ENCODE assay signal across 27 cellular contexts in the genomic region with DNA sequence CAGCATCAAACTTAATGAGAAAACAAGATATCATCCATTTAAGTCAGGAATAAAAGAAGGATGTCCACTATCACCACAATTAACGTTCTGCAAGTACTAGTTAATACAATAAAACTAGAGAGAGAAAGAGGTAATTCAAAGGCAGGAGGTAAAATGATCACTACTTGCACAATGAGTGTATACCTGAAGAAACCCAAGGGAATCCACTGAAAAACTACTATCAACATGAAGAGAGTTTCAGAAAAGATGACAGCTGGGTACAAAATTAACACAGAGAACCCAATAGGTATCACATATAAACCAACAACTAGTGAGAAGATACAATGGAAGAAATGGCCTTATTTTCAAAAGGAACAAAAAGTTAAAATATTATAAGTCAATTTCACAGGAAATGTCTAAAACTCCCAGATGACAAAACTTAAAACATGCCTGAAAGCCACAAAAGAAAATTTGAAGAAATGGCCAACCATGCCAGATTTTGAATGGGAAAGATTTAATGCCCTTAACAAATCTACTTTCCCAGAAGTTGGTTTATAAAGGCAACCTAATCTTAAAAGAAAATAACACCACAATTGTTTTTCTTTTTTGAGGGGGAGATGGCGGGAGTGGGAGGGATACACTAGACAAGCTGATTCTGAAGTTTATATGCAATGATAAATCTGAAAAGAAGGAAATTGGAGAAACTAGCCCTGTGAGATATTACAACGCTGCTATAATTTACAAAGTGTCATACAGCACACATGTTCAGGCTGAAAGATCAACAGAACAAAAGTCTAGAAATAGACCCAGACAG. TPM values are rescaled to one million over a fixed set of nuclear protein-coding genes. Genes with fewer than 3 reads are reported as not detected.
A peak's percentile ranks its signal among the peaks of the same experiment; 100 is the strongest.
DNase-seq lines count a peak whose midpoint lies in the region; ATAC-seq, FAIRE-seq and TF ChIP-seq lines count a peak whose summit lies in the region.
"Had no signal": no experiment of that assay in that cellular context is flagged by ENCODE, and none has a peak within 500 bp of the region (broad histone marks: within the 10 kb centered on the region; RNA-seq: fewer than 3 reads in every experiment).

No MANE protein-coding gene starts in this region.

- H3K4me3 Mint-ChIP-seq in T-helper 2 cell treated with Interferon-gamma antibody and Interleukin-4, amounts not matched to agents 5 μg/mL and 100 μg/mL, for 36 hours, result peak overlapping the region; percentile 9
- no peak overlapping the region for H3K4me3 Mint-ChIP-seq in HFFc6
- no peak overlapping the region for H3K4me3 Mint-ChIP-seq in natural killer cell
- H3K4me3 Mint-ChIP-seq: GM23338; stimulated activated effector memory CD8-positive, alpha-beta T cell treated with anti-CD3 and anti-CD28 coated beads, Interleukin-12 subunit alpha, Interleukin-12 subunit beta, amount 100 ng/mL, for 72 hours had no signal

- H3K79me2 ChIP-seq in GM12878 (ENCODE audit: control insufficient read depth, insufficient read depth, low read length) (peaks cover 51% of the 10 kb centered on the region), osteoblast (ENCODE audit: insufficient read depth, low read length) (peaks cover 99% of the 10 kb centered on the region), hepatocyte (peaks cover 99% of the 10 kb centered on the region)

- RAD21 ChIA-PET in GM12878 (lab: Charles Lee; ENCODE audit: unreplicated experiment), result interaction anchor here (0.7 kb wide), 1 partner anchor 9 kb away, joined by 3 read pairs; no protein-coding TSS in a partner anchor

- ATAC-seq in GM12878, result peak; percentile 78
- ATAC-seq in natural killer cell, result no peak
- ATAC-seq: gastrocnemius medialis; GM23338; stimulated activated effector memory CD8-positive, alpha-beta T cell treated with anti-CD3 and anti-CD28 coated beads, Interleukin-12 subunit alpha, Interleukin-12 subunit beta, amount 100 ng/mL, for 72 hours had no signal

- WGBS in GM12878 (ENCODE audit: insufficient coverage, insufficient replicate concordance, low lambda C conversion rate, missing lambda C conversion rate), result 62% methylated on average over 3 of the region's 3 CpGs
- 88% methylated on average over 3 of the region's 3 CpGs for WGBS in hepatocyte (ENCODE audit: low lambda C conversion rate, missing lambda C conversion rate)

- POLR2A ChIA-PET in GM12878 (lab: Charles Lee), result interaction anchor here (1.4 kb wide), 1 partner anchor 16 kb away, joined by 3 read pairs; no protein-coding TSS in a partner anchor

- no peaks in the 10 kb centered on the region for H3K9me2 ChIP-seq in hepatocyte (replicated peaks; ENCODE audit: insufficient read depth)

- no peak for FAIRE-seq in GM12878 (lab: Jason Lieb, UNC)

- CTCF ChIA-PET in GM12878 (lab: Yijun Ruan, JAX), result interaction anchor here (0.7 to 1.3 kb wide), 3 partner anchors 10 to 17 kb away, joined by 3 to 4 read pairs (median 3); no protein-coding TSS in a partner anchor

- SMC1A ChIA-PET in GM12878 (lab: Charles Lee; ENCODE audit: uncharacterized antibody, unreplicated experiment), result interaction anchor here (0.7 to 1.5 kb wide), 3 partner anchors 8 to 122 kb away, joined by 3 to 5 read pairs (median 4); no protein-coding TSS in a partner anchor

- no peak for TF ChIP-seq EP300 in GM12878 (IDR thresholded peaks at IDR 0.05; ENCODE audit: borderline replicate concordance in 1 of 2, control insufficient read depth in 1 of 2, low read depth in 2 of 2, low read length in 2 of 2)

- peaks cover 5% of the 10 kb centered on the region for H3K9me3 Mint-ChIP-seq in T-helper 2 cell treated with Interferon-gamma antibody and Interleukin-4, amounts not matched to agents 5 μg/mL and 100 μg/mL, for 36 hours
- H3K9me3 Mint-ChIP-seq in HFFc6 (no peaks in the 10 kb centered on the region), natural killer cell (no peaks in the 10 kb centered on the region)
- H3K9me3 Mint-ChIP-seq: GM23338; stimulated activated effector memory CD8-positive, alpha-beta T cell treated with anti-CD3 and anti-CD28 coated beads, Interleukin-12 subunit alpha, Interleukin-12 subunit beta, amount 100 ng/mL, for 72 hours had no signal

- no peak overlapping the region for H3K4me2 ChIP-seq in GM12878 (ENCODE audit: control insufficient read depth, insufficient read depth)
- no peak overlapping the region for H3K4me2 ChIP-seq in osteoblast (ENCODE audit: insufficient read depth, low read length)
- no peak overlapping the region for H3K4me2 ChIP-seq in hepatocyte
- H3K4me2 ChIP-seq: GM23338 had no signal

- TF ChIP-seq POLR2A in GM12878 (IDR thresholded peaks at IDR 0.05; ENCODE audit: low read depth, low read length), result no peak

- no peaks in the 10 kb centered on the region for H4K20me1 ChIP-seq in GM12878 (ENCODE audit: control insufficient read depth, insufficient read depth)
- H4K20me1 ChIP-seq in osteoblast (ENCODE audit: insufficient read depth, low read length), result peaks cover 35% of the 10 kb centered on the region
- H4K20me1 ChIP-seq in hepatocyte (ENCODE audit: insufficient read depth, poor library complexity, severe bottlenecking), result peaks cover 50% of the 10 kb centered on the region

- H3K4me1 Mint-ChIP-seq in T-helper 2 cell treated with Interferon-gamma antibody and Interleukin-4, amounts not matched to agents 5 μg/mL and 100 μg/mL, for 36 hours (ENCODE audit: low read depth), result peaks cover 60% of the 10 kb centered on the region
- peaks cover 51% of the 10 kb centered on the region for H3K4me1 Mint-ChIP-seq in HFFc6 (ENCODE audit: low read depth)
- peaks cover 64 to 76% of the 10 kb centered on the region in 2 donors for H3K4me1 Mint-ChIP-seq in natural killer cell

- TF ChIP-seq RAD21 in GM12878 (IDR thresholded peaks at IDR 0.05; ENCODE audit: insufficient read depth, low read depth, low read length), result no peak

- intact Hi-C loops in GM12878 (cut with micrococcal nuclease; ENCODE audit: unreplicated experiment), result no loop called here
- intact Hi-C loops in natural killer cell (cut with micrococcal nuclease), result no loop called here

- H3K9me3 ChIP-seq in GM12878 (replicated peaks; ENCODE audit: control insufficient read depth, insufficient read depth, low read length) (no peaks in the 10 kb centered on the region), osteoblast (ENCODE audit: low read depth, low read length) (no peaks in the 10 kb centered on the region), hepatocyte (ENCODE audit: low read depth) (no peaks in the 10 kb centered on the region)
- H3K9me3 ChIP-seq: Caco-2, esophagus squamous epithelium, gastrocnemius medialis had no signal

- H3K27ac ChIP-seq in GM12878 (ENCODE audit: control insufficient read depth, insufficient read depth) (no peak overlapping the region; the same call in 1 of the 2 replicates), osteoblast (ENCODE audit: low read depth, low read length) (no peak overlapping the region), hepatocyte (no peak overlapping the region)
- H3K27ac ChIP-seq: 22Rv1, C4-2B, esophagus squamous epithelium, gastrocnemius medialis, parathyroid adenoma had no signal

- DNase-seq in T-helper 2 cell treated with Interferon-gamma antibody and Interleukin-4, amounts not matched to agents 5 μg/mL and 100 μg/mL, for 36 hours (ENCODE audit: low spot score), result no peak
- DNase-seq in T-helper 2 cell, result no peak
- no peak for DNase-seq in HFFc6
- peak; percentile 11 for DNase-seq in GM12878 (ENCODE audit: low read depth, low spot score)
- DNase-seq in natural killer cell, result no peak
- no peak for DNase-seq in osteoblast (ENCODE audit: insufficient read length, low spot score, missing footprints)
- DNase-seq in hepatocyte (ENCODE audit: low spot score), result no peak
- DNase-seq in NAMALWA (ENCODE audit: low spot score), result no peak
- DNase-seq: activated CD4-positive, alpha-beta T cell treated with anti-CD3 and anti-CD28 coated beads, Interleukin-2, amount 50 U/mL, for 48 hours; activated gamma-delta T cell treated with Interleukin-2 at 50 U/mL for 16 hours; Caco-2; central memory CD4-positive, alpha-beta T cell; DMS53; esophagus squamous epithelium; gastrocnemius medialis; NCI-H1092; NCI-H1694; NCI-H524 treated with DMSO at 0.1 percent for 48 hours; retina; substantia nigra; trophoblast cell had no signal

- H3K27me3 ChIP-seq in GM12878 (replicated peaks in 1 of 2; ENCODE audit: control insufficient read depth in 2 of 2, insufficient read depth in 2 of 2, low read length in 1 of 2) (no peaks in the 10 kb centered on the region), osteoblast (ENCODE audit: insufficient read depth, low read length) (no peaks in the 10 kb centered on the region), hepatocyte (no peaks in the 10 kb centered on the region)
- H3K27me3 ChIP-seq: esophagus squamous epithelium, gastrocnemius medialis had no signal

- TF ChIP-seq CTCF in HFFc6 (IDR thresholded peaks at IDR 0.05) (no peak), GM12878 (IDR thresholded peaks at IDR 0.05 in 2 of 3, conservative IDR thresholded peaks at IDR 0.05 in 1 of 3; ENCODE audit: control insufficient read depth in 2 of 3, extremely low read depth in 1 of 3, insufficient read depth in 1 of 3, low read depth in 3 of 3, low read length in 3 of 3) (no peak), natural killer cell (IDR thresholded peaks at IDR 0.05) (no peak), osteoblast (IDR thresholded peaks at IDR 0.05; ENCODE audit: extremely low read depth, low read depth, low read length) (no peak), hepatocyte (IDR thresholded peaks at IDR 0.05; ENCODE audit: poor library complexity) (no peak)

- H2AFZ ChIP-seq in GM12878 (ENCODE audit: control insufficient read depth, low read depth, low read length) (no peak overlapping the region), osteoblast (ENCODE audit: low read length) (no peak overlapping the region), hepatocyte (no peak overlapping the region)
- H2AFZ ChIP-seq: GM23338, parathyroid adenoma had no signal

- no peak overlapping the region for H3K4me3 ChIP-seq in GM12878
- no peak overlapping the region for H3K4me3 ChIP-seq in osteoblast (ENCODE audit: insufficient read depth, low read length)
- no peak overlapping the region for H3K4me3 ChIP-seq in hepatocyte
- H3K4me3 ChIP-seq: esophagus squamous epithelium, gastrocnemius medialis, GM23338, lung had no signal

- H3K9ac ChIP-seq in GM12878 (ENCODE audit: control insufficient read depth, insufficient read depth, low read length), result no peak overlapping the region
- H3K9ac ChIP-seq: parathyroid adenoma had no signal

- H3K27me3 Mint-ChIP-seq in T-helper 2 cell treated with Interferon-gamma antibody and Interleukin-4, amounts not matched to agents 5 μg/mL and 100 μg/mL, for 36 hours (ENCODE audit: low read depth), result no peaks in the 10 kb centered on the region
- H3K27me3 Mint-ChIP-seq in HFFc6 (ENCODE audit: insufficient read depth), result peaks cover 2% of the 10 kb centered on the region; the same call in 1 of the 2 replicates
- no peaks in the 10 kb centered on the region for H3K27me3 Mint-ChIP-seq in natural killer cell (ENCODE audit: low read depth in 2 of 2)

- H3K36me3 Mint-ChIP-seq in T-helper 2 cell treated with Interferon-gamma antibody and Interleukin-4, amounts not matched to agents 5 μg/mL and 100 μg/mL, for 36 hours (ENCODE audit: low read depth), result peaks cover 42% of the 10 kb centered on the region
- H3K36me3 Mint-ChIP-seq in HFFc6 (ENCODE audit: low read depth), result peaks cover 8% of the 10 kb centered on the region; the same call in 1 of the 2 replicates
- no peaks in the 10 kb centered on the region for H3K36me3 Mint-ChIP-seq in natural killer cell

- no peak overlapping the region for H3K27ac Mint-ChIP-seq in T-helper 2 cell treated with Interferon-gamma antibody and Interleukin-4, amounts not matched to agents 5 μg/mL and 100 μg/mL, for 36 hours
- H3K27ac Mint-ChIP-seq in HFFc6, result peak overlapping the region; percentile 20
- peak overlapping the region; percentile 17 to 53 for H3K27ac Mint-ChIP-seq in natural killer cell
- H3K27ac Mint-ChIP-seq: GM23338; stimulated activated effector memory CD8-positive, alpha-beta T cell treated with anti-CD3 and anti-CD28 coated beads, Interleukin-12 subunit alpha, Interleukin-12 subunit beta, amount 100 ng/mL, for 72 hours had no signal

- H3K4me1 ChIP-seq in GM12878 (ENCODE audit: control insufficient read depth, insufficient read depth, low read length) (peaks cover 10% of the 10 kb centered on the region), osteoblast (ENCODE audit: insufficient read depth, low read length) (peaks cover 14% of the 10 kb centered on the region), hepatocyte (ENCODE audit: insufficient read depth) (peaks cover 4% of the 10 kb centered on the region)
- H3K4me1 ChIP-seq: Caco-2, parathyroid adenoma had no signal

- no peaks in the 10 kb centered on the region for H3K36me3 ChIP-seq in GM12878 (ENCODE audit: control insufficient read depth in 2 of 2, insufficient read depth in 2 of 2, low read length in 1 of 2)
- no peaks in the 10 kb centered on the region for H3K36me3 ChIP-seq in osteoblast (ENCODE audit: insufficient read depth, low read length)
- H3K36me3 ChIP-seq in hepatocyte (replicated peaks; ENCODE audit: insufficient read depth, low read depth), result no peaks in the 10 kb centered on the region
- H3K36me3 ChIP-seq: gastrocnemius medialis had no signal

- BruUV-seq in GM12878 (replicated peaks; lab: Mats Ljungman, UMichigan), result no TSS peak

- in situ Hi-C loops in GM12878 (cut with MboI), result no loop called here

RNA-seq across cellular contexts. Expression of a gene that starts 17.8 kb away (rescaled TPM):
- 10 to 100 TPM; 40.8 to 50.0 (median 44.3) TPM for total RNA-seq in HFFc6 (2021; fragmentation: NEBNext Ultra II Directional; extraction: Animal tissue kit (Norgen Biotek cat#: 25700))
- 140 and 151 TPM in 2 replicates for total RNA-seq in GM12878 (2013; cell fraction: nucleolus; rRNA removed)
- total RNA-seq in GM12878 (2014; rRNA removed) (58.1 and 64.9 TPM in 2 replicates), GM12878 (2014; rRNA removed; fragmentation: Illumina TruSeq; extraction: Trizol) (49.5 and 49.9 TPM in 2 replicates), GM12878 (2021) (42.9 and 47.9 TPM in 2 replicates), natural killer cell (10 to 100 TPM; 71.1 to 84.7 (median 72.2) TPM), osteoblast (91.6 and 91.9 TPM in 2 replicates), hepatocyte (74.5 and 75.8 TPM in 2 replicates)
- 34.7 TPM for polyA plus RNA-seq in GM12878 (2011; ENCODE audit: low read depth)
- polyA plus RNA-seq in GM12878 (2011; rRNA removed) (65.1 and 67.0 TPM in 2 replicates), GM12878 (2014; fragmentation: Illumina TruSeq; extraction: Trizol) (55.1 and 56.9 TPM in 2 replicates), GM12878 (2014; fragmentation: Nextera tagmentation; extraction: Ambion mirVana) (10 to 100 TPM; 36.8 to 39.6 TPM), GM12878 (2014; rRNA removed) (48.0 and 55.5 TPM in 2 replicates), GM12878 (2016; fragmentation: Nextera tagmentation; extraction: Ambion mirVana) (10 to 100 TPM; 32.5 to 41.5 TPM), hepatocyte (43.7 and 49.5 TPM in 2 replicates)
- polyA plus RNA-seq in GM12878 (2011; cell fraction: cytosol; rRNA removed), result 61.5 and 64.4 TPM in 2 replicates
- polyA plus RNA-seq in GM12878 (2011; cell fraction: nucleus; rRNA removed), result 39.2 and 43.9 TPM in 2 replicates
- polyA plus RNA-seq in GM12878 (2012), result 39.6 and 42.4 TPM in 2 replicates
- 50.7 and 54.3 TPM in 2 replicates for polyA minus RNA-seq in GM12878 (2011; rRNA and poly(A)+ RNA removed)
- 25.3 and 28.4 TPM in 2 replicates for polyA minus RNA-seq in GM12878 (2011; cell fraction: cytosol; rRNA and poly(A)+ RNA removed)
- 24.1 and 34.9 TPM in 2 replicates for polyA minus RNA-seq in GM12878 (2011; cell fraction: nucleus; rRNA and poly(A)+ RNA removed)
